In genomic region chr1:45326627-45327591, GRCh38 we compare ENCODE assay signal across 8 cellular contexts. TPM values are rescaled to one million over a fixed set of nuclear protein-coding genes. Genes with fewer than 3 reads are reported as not detected.
DNase-seq lines count a peak whose midpoint lies in the region; ATAC-seq and TF ChIP-seq lines count a peak whose summit lies in the region.

TSS of gene HPDL (plus strand) at chr1:45326895. CDS start at chr1:45327149, 254 bp downstream.

- ATAC-seq in GM21786 (IDR thresholded peaks at IDR 0.05; ENCODE audit: unreplicated experiment), result peak; percentile 51
- peak; percentile 87 for ATAC-seq in activated T-helper 17 cell treated with anti-CD3 and anti-CD28 coated beads, Interleukin-2, amount 50 U/mL, for 72 hours (replicated peaks)

- no peak within 1 kb of the TSS for H3K27ac ChIP-seq in stomach smooth muscle (ENCODE audit: low read length)
- no peak within 1 kb of the TSS for H3K27ac ChIP-seq in SJCRH30

- H3K9me3 Mint-ChIP-seq in activated T-helper 17 cell treated with anti-CD3 and anti-CD28 coated beads, Interleukin-2, amount 50 U/mL, for 72 hours, result no peaks in the 10 kb centered on the region
- peaks cover 17% of the 10 kb centered on the region for H3K9me3 Mint-ChIP-seq in nephron progenitor cell

- H3K9ac ChIP-seq in NT2/D1 (ENCODE audit: insufficient read length, low read depth) (peak within 1 kb of the TSS; percentile 58), stomach smooth muscle (ENCODE audit: low read length in 2 of 2) (peak within 1 kb of the TSS; percentile 29 to 31)

- H3K4me1 ChIP-seq in NT2/D1 (ENCODE audit: insufficient read depth, insufficient read length) (peaks cover 21% of the 10 kb centered on the region), stomach smooth muscle (ENCODE audit: control insufficient read depth, insufficient read depth, low read length) (peaks cover 15% of the 10 kb centered on the region), SJCRH30 (no peaks in the 10 kb centered on the region)

- no peaks in the 10 kb centered on the region for H3K27me3 Mint-ChIP-seq in activated T-helper 17 cell treated with anti-CD3 and anti-CD28 coated beads, Interleukin-2, amount 50 U/mL, for 72 hours
- H3K27me3 Mint-ChIP-seq in nephron progenitor cell (ENCODE audit: low read depth, poor library complexity), result no peaks in the 10 kb centered on the region

- no peak within 1 kb of the TSS for H3K4me3 ChIP-seq in NT2/D1 (ENCODE audit: insufficient read length, low read depth)
- peak within 1 kb of the TSS; percentile 60 for H3K4me3 ChIP-seq in fibroblast of villous mesenchyme (ENCODE audit: low read depth, low read length)
- peak within 1 kb of the TSS; percentile 59 to 76 for H3K4me3 ChIP-seq in stomach smooth muscle (ENCODE audit: low read length in 2 of 2)
- no peak within 1 kb of the TSS for H3K4me3 ChIP-seq in SJCRH30

- peak within 1 kb of the TSS; percentile 36 for H3K27ac Mint-ChIP-seq in activated T-helper 17 cell treated with anti-CD3 and anti-CD28 coated beads, Interleukin-2, amount 50 U/mL, for 72 hours
- H3K27ac Mint-ChIP-seq in nephron progenitor cell, result peak within 1 kb of the TSS; percentile 96

- peaks cover 30% of the 10 kb centered on the region for H3K9me3 ChIP-seq in NT2/D1 (ENCODE audit: insufficient read depth, low read length)
- H3K9me3 ChIP-seq in stomach smooth muscle (ENCODE audit: control insufficient read depth in 2 of 2, low read length in 2 of 2), result no peaks in the 10 kb centered on the region
- H3K9me3 ChIP-seq in SJCRH30 (replicated peaks), result 0 out of 2 replicates have a peak, but pooled peaks cover 3% of the 10 kb centered on the region

- H3K36me3 Mint-ChIP-seq in activated T-helper 17 cell treated with anti-CD3 and anti-CD28 coated beads, Interleukin-2, amount 50 U/mL, for 72 hours (ENCODE audit: low read depth), result peaks cover 35% of the 10 kb centered on the region
- H3K36me3 Mint-ChIP-seq in nephron progenitor cell (ENCODE audit: low read depth), result peaks cover 42% of the 10 kb centered on the region

- DNase-seq in COLO668 (lab: John Stamatoyannopoulos, UW; ENCODE audit: unreplicated experiment) (peak; percentile 88), NT2/D1 (ENCODE audit: low read depth, low spot score) (no peak), fibroblast of villous mesenchyme (ENCODE audit: low read depth) (peak; percentile 47), nephron progenitor cell (peak; percentile 58), SJCRH30 (no peak)

- H3K36me3 ChIP-seq in NT2/D1 (ENCODE audit: insufficient read depth, insufficient read length, low read length) (peaks cover 53% of the 10 kb centered on the region), stomach smooth muscle (ENCODE audit: control insufficient read depth in 2 of 2, insufficient read depth in 2 of 2, low read length in 2 of 2) (peaks cover 2 to 13% of the 10 kb centered on the region in 2 donors), SJCRH30 (peaks cover 5% of the 10 kb centered on the region; the same call in 1 of the 2 replicates)

- H3K4me1 Mint-ChIP-seq in activated T-helper 17 cell treated with anti-CD3 and anti-CD28 coated beads, Interleukin-2, amount 50 U/mL, for 72 hours, result no peaks in the 10 kb centered on the region
- H3K4me1 Mint-ChIP-seq in nephron progenitor cell, result peaks cover 56% of the 10 kb centered on the region

- peak within 1 kb of the TSS; percentile 80 for H3K4me3 Mint-ChIP-seq in activated T-helper 17 cell treated with anti-CD3 and anti-CD28 coated beads, Interleukin-2, amount 50 U/mL, for 72 hours
- peak within 1 kb of the TSS; percentile 38 for H3K4me3 Mint-ChIP-seq in nephron progenitor cell

- H3K27me3 ChIP-seq in NT2/D1 (ENCODE audit: insufficient read depth, insufficient read length) (no peaks in the 10 kb centered on the region), stomach smooth muscle (ENCODE audit: control insufficient read depth in 1 of 2, insufficient read depth in 2 of 2, low read length in 2 of 2) (peaks cover 0 to 4% of the 10 kb centered on the region in 2 donors), SJCRH30 (no peaks in the 10 kb centered on the region)

- TF ChIP-seq CTCF in fibroblast of villous mesenchyme (IDR thresholded peaks at IDR 0.05; ENCODE audit: insufficient read depth, low read depth, low read length) (no peak), nephron progenitor cell (IDR thresholded peaks at IDR 0.05) (no peak)

RNA-seq across cellular contexts. Expression of gene HPDL, which starts in this region (rescaled TPM):
- total RNA-seq in activated T-helper 17 cell treated with anti-CD3 and anti-CD28 coated beads, Interleukin-2, amount 50 U/mL, for 72 hours, result 10 to 100 TPM in 1 of 2 donors, 1 to 10 TPM in 1; 4.5 to 22.6 TPM
- 1.3 and 1.6 TPM in 2 replicates for total RNA-seq in fibroblast of villous mesenchyme
- total RNA-seq in SJCRH30 (2014; rRNA removed; shearing (Covaris generic)), result not detected in 2 replicates

Comparison
In these comparisons a context has a peak if more than half of its experiments do, and no peak if none do; other contexts are left out.
1. DNase-seq: peak in COLO668 (single experiment), fibroblast of villous mesenchyme (single experiment) and nephron progenitor cell (single experiment); none in NT2/D1 (single experiment) and SJCRH30 (0 of 2).
2. H3K4me3 ChIP-seq: peak in fibroblast of villous mesenchyme (single experiment) and stomach smooth muscle (2 of 2); none in NT2/D1 (single experiment) and SJCRH30 (single experiment).